ENCODE assay signal across 11 cellular contexts in genomic region chr5:62144395-62145022, GRCh38.
DNase-seq lines count a peak whose midpoint lies in the region; ATAC-seq and TF ChIP-seq lines count a peak whose summit lies in the region.
"Had no signal": no experiment of that assay in that cellular context is flagged by ENCODE, and none has a peak within 500 bp of the region (broad histone marks: within the 10 kb centered on the region; RNA-seq: fewer than 3 reads in every experiment).

No MANE protein-coding gene starts in this region.

- peak; percentile 23 for DNase-seq in HPDE6-E6E7 (ENCODE audit: extremely low spot score)
- DNase-seq in NCI-H774 (lab: John Stamatoyannopoulos, UW) = peak; percentile 52
- DNase-seq in epithelial cell of prostate (ENCODE audit: low read depth, low spot score) = peak; percentile 64
- DNase-seq in pons (ENCODE audit: low spot score) = peak; percentile 73
- DNase-seq in GM10248 (ENCODE audit: extremely low spot score) = no peak
- DNase-seq in cerebellum (ENCODE audit: low spot score) = no peak
- no peak for DNase-seq in T-helper 9 cell
- DNase-seq: activated naive CD8-positive, alpha-beta T cell treated with anti-CD3 and anti-CD28 coated beads for 36 hours; Peyer's patch had no signal

- H3K27ac ChIP-seq in epithelial cell of prostate = peak overlapping the region; percentile 53
- H3K27ac ChIP-seq: neutrophil, Peyer's patch had no signal

- TF ChIP-seq CTCF in GM10248 (IDR thresholded peaks at IDR 0.05; ENCODE audit: control extremely low read depth, extremely low read depth, low read depth, missing control alignments) = no peak

- POLR2A ChIA-PET in GM10248 (lab: Yijun Ruan, JAX) = no interaction called here

- ATAC-seq in HG03520 (IDR thresholded peaks at IDR 0.05; ENCODE audit: unreplicated experiment) = no peak

- CTCF ChIA-PET in GM10248 (lab: Yijun Ruan, JAX) = interaction anchor here (0.9 to 1.8 kb wide), 3 partner anchors 12 to 97 kb away, joined by 3 to 7 read pairs (median 7); no protein-coding TSS in a partner anchor

Comparison
In these comparisons a context has a peak if more than half of its experiments do, and no peak if none do; other contexts are left out.
1. DNase-seq: peak in HPDE6-E6E7 (single experiment), NCI-H774 (single experiment), epithelial cell of prostate (single experiment) and pons (single experiment); none in GM10248 (single experiment), cerebellum (single experiment) and T-helper 9 cell (single experiment).